Comparison of ENCODE assay signal across 29 cellular contexts in genomic region chr20:57702521-57702920, GRCh38. TPM values are rescaled to one million over a fixed set of nuclear protein-coding genes. Genes with fewer than 3 reads are reported as not detected.
DNase-seq lines count a peak whose midpoint lies in the region; ATAC-seq, FAIRE-seq and TF ChIP-seq lines count a peak whose summit lies in the region.
"Had no signal": no experiment of that assay in that cellular context is flagged by ENCODE, and none has a peak within 500 bp of the region (broad histone marks: within the 10 kb centered on the region; RNA-seq: fewer than 3 reads in every experiment).

No MANE protein-coding gene starts in this region.

- FAIRE-seq in K562 (lab: Jason Lieb, UNC), result no peak

- POLR2A ChIA-PET in OCI-LY7 (lab: Charles Lee) (interaction anchor here (0.8 to 3.1 kb wide), 4 partner anchors 11 to 23 kb away, joined by 3 to 11 read pairs (median 6); no protein-coding TSS in a partner anchor), K562 (lab: Yijun Ruan, JAX) (no interaction called here)

- intact Hi-C loops in OCI-LY7 (cut with micrococcal nuclease; ENCODE audit: unreplicated experiment) (no loop called here), K562 (cut with micrococcal nuclease) (no loop called here), prostate gland (cut with DNase I) (no loop called here), mammary epithelial cell (cut with micrococcal nuclease) (no loop called here)

- TF ChIP-seq CTCF in OCI-LY7 (conservative IDR thresholded peaks at IDR 0.05; ENCODE audit: low read length) (no peak), K562 (IDR thresholded peaks at IDR 0.05 in 2 of 3, conservative IDR thresholded peaks at IDR 0.05 in 1 of 3; ENCODE audit: insufficient read depth in 2 of 3, low read depth in 1 of 3, low read length in 3 of 3) (no peak), prostate gland (IDR thresholded peaks at IDR 0.05) (no peak), mammary epithelial cell (conservative IDR thresholded peaks at IDR 0.05 in 1 of 2, IDR thresholded peaks at IDR 0.05 in 1 of 2; ENCODE audit: extremely low read depth in 1 of 2, insufficient read depth in 1 of 2, low read depth in 1 of 2, low read length in 2 of 2) (no peak), gastroesophageal sphincter (IDR thresholded peaks at IDR 0.05) (no peak)

- peaks cover 2% of the 10 kb centered on the region for H3K9me1 ChIP-seq in K562 (ENCODE audit: control insufficient read depth, insufficient read depth, low read length)

- BruUV-seq in OCI-LY7 (replicated peaks; lab: Mats Ljungman, UMichigan), result no TSS peak
- BruUV-seq in K562 (replicated peaks; lab: Mats Ljungman, UMichigan), result no TSS peak
- BruUV-seq in mammary epithelial cell (replicated peaks; lab: Mats Ljungman, UMichigan), result no TSS peak

- ATAC-seq in K562 (no peak), gastroesophageal sphincter (no peak)
- ATAC-seq: activated CD4-positive, CD25-positive, alpha-beta regulatory T cell treated with anti-CD3 and anti-CD28 coated beads, Interleukin-2, amount 50 U/mL, for 24 hours; effector memory CD8-positive, alpha-beta T cell; left lung; sciatic nerve had no signal

- TF ChIP-seq EP300 in K562 (IDR thresholded peaks at IDR 0.05; ENCODE audit: low read length), result no peak
- no peak for TF ChIP-seq EP300 in gastroesophageal sphincter (IDR thresholded peaks at IDR 0.05)

- WGBS in K562 (ENCODE audit: insufficient coverage, low coverage, missing lambda C conversion rate), result 5% methylated on average over 6 of the region's 6 CpGs
- WGBS in prostate gland, result 73% methylated on average over 6 of the region's 6 CpGs
- WGBS in mammary epithelial cell (ENCODE audit: low coverage, missing lambda C conversion rate), result 98% methylated on average over 6 of the region's 6 CpGs
- 77 to 83% methylated on average over 3 to 5 of the region's 6 CpGs for WGBS in gastroesophageal sphincter (ENCODE audit: low coverage in 1 of 2), 2 donors

- no peak for DNase-seq in OCI-LY7 (ENCODE audit: low spot score)
- no peak for DNase-seq in K562 (ENCODE audit: extremely low read depth in 1 of 4, low spot score in 3 of 4)
- DNase-seq in prostate gland (ENCODE audit: low spot score), result no peak
- DNase-seq in mammary epithelial cell, result no peak
- DNase-seq in D341Med (ENCODE audit: low spot score), result no peak
- DNase-seq: ACHN; activated CD4-positive, alpha-beta T cell treated with anti-CD3 and anti-CD28 coated beads, Interleukin-2, amount 50 U/mL, for 48 hours; activated gamma-delta T cell treated with Interleukin-2 at 50 U/mL for 16 hours; activated naive CD8-positive, alpha-beta T cell treated with anti-CD3 and anti-CD28 coated beads, Interleukin-2, amount 10 ng/mL, durations not matched to agents 7 days and 5 days; activated T-cell treated with anti-CD3 and anti-CD28 coated beads, Interleukin-2, amount 50 U/mL, for 48 hours; BE2C; effector memory CD8-positive, alpha-beta T cell; GDM1; glutamatergic neuron; HCEC 1CT; IMR-90; left lung; mesendoderm; NCI-H1092; NCI-H446; NCI-H774; posterior cingulate gyrus had no signal

- H4K20me1 ChIP-seq in BLaER1, result peaks cover 100% of the 10 kb centered on the region
- peaks cover 24% of the 10 kb centered on the region for H4K20me1 ChIP-seq in OCI-LY7 (ENCODE audit: insufficient read depth, low read length)
- peaks cover 1% of the 10 kb centered on the region; the same call in 1 of the 2 replicates for H4K20me1 ChIP-seq in K562 (replicated peaks; ENCODE audit: control insufficient read depth, insufficient read depth, low read length)
- no peaks in the 10 kb centered on the region for H4K20me1 ChIP-seq in mammary epithelial cell (ENCODE audit: insufficient read depth, low read length)

- H3K4me1 ChIP-seq in BLaER1 (peaks cover 100% of the 10 kb centered on the region), OCI-LY7 (ENCODE audit: insufficient read depth, low read length, poor library complexity, severe bottlenecking) (peaks cover 94% of the 10 kb centered on the region), K562 (replicated peaks in 1 of 2; ENCODE audit: control insufficient read depth in 2 of 2, insufficient read depth in 2 of 2, low read length in 2 of 2) (no peaks in the 10 kb centered on the region), prostate gland (replicated peaks) (peaks cover 13% of the 10 kb centered on the region), mammary epithelial cell (ENCODE audit: insufficient read depth, low read length) (peaks cover 77% of the 10 kb centered on the region), gastroesophageal sphincter (peaks cover 0 to 65% (median 0%) of the 10 kb centered on the region in 3 donors)
- H3K4me1 ChIP-seq: BE2C had no signal

- CTCF ChIA-PET in OCI-LY7 (lab: Charles Lee; ENCODE audit: unreplicated experiment), result no interaction called here
- CTCF ChIA-PET in K562 (lab: Yijun Ruan, JAX; ENCODE audit: low intra/inter-chr PET ratio), result no interaction called here
- CTCF ChIA-PET in mammary epithelial cell (lab: Charles Lee; ENCODE audit: low non-redundant PET), result no interaction called here

- H3K36me3 ChIP-seq in BLaER1 (peaks cover 8% of the 10 kb centered on the region; the same call in 1 of the 2 replicates), OCI-LY7 (ENCODE audit: insufficient read depth, low read length) (no peaks in the 10 kb centered on the region), K562 (ENCODE audit: control insufficient read depth, insufficient read depth, low read length) (no peaks in the 10 kb centered on the region), prostate gland (no peaks in the 10 kb centered on the region), mammary epithelial cell (ENCODE audit: insufficient read depth, low read length) (peaks cover 25% of the 10 kb centered on the region), gastroesophageal sphincter (no peaks in the 10 kb centered on the region)
- H3K36me3 ChIP-seq: cardiac muscle cell, left lung, suprapubic skin had no signal

- H3K4me3 ChIP-seq in BLaER1 (peak overlapping the region; percentile 38), OCI-LY7 (ENCODE audit: low read depth, low read length, poor library complexity, severe bottlenecking) (peak overlapping the region; percentile 54), K562 (no peak overlapping the region), prostate gland (peak overlapping the region in 1 of 2 donors; percentile 78), mammary epithelial cell (replicated peaks in 1 of 3; ENCODE audit: insufficient read depth in 1 of 3, low read depth in 2 of 3, low read length in 3 of 3) (no peak overlapping the region), gastroesophageal sphincter (no peak overlapping the region)
- H3K4me3 ChIP-seq: cardiac muscle cell, left lung, suprapubic skin had no signal

- H3K27me3 ChIP-seq in BLaER1 (no peaks in the 10 kb centered on the region), K562 (ENCODE audit: control insufficient read depth in 2 of 2, insufficient read depth in 2 of 2, low read length in 2 of 2) (peaks cover 48 to 86% of the 10 kb centered on the region in 2 experiments), prostate gland (replicated peaks; ENCODE audit: insufficient read depth) (no peaks in the 10 kb centered on the region), mammary epithelial cell (ENCODE audit: insufficient read depth, low read length) (no peaks in the 10 kb centered on the region), gastroesophageal sphincter (no peaks in the 10 kb centered on the region)
- H3K27me3 ChIP-seq: ascending aorta, BE2C, cardiac muscle cell, suprapubic skin had no signal

- TF ChIP-seq POLR2A in K562 (conservative IDR thresholded peaks at IDR 0.05) (no peak), prostate gland (IDR thresholded peaks at IDR 0.05) (no peak), gastroesophageal sphincter (IDR thresholded peaks at IDR 0.05) (no peak)

- H3K9me3 ChIP-seq in BLaER1 (no peaks in the 10 kb centered on the region), OCI-LY7 (ENCODE audit: low read length) (no peaks in the 10 kb centered on the region), K562 (replicated peaks; ENCODE audit: control insufficient read depth, insufficient read depth, low read depth, low read length) (no peaks in the 10 kb centered on the region), prostate gland (no peaks in the 10 kb centered on the region), mammary epithelial cell (replicated peaks; ENCODE audit: insufficient read depth, low read length) (no peaks in the 10 kb centered on the region), gastroesophageal sphincter (no peaks in the 10 kb centered on the region)
- H3K9me3 ChIP-seq: ascending aorta, BE2C, left lung, suprapubic skin had no signal

- H3K4me2 ChIP-seq in BLaER1 (peak overlapping the region; percentile 81), OCI-LY7 (ENCODE audit: low read length) (peak overlapping the region; percentile 79), K562 (ENCODE audit: insufficient read depth, low read length) (no peak overlapping the region), mammary epithelial cell (ENCODE audit: insufficient read depth, low read depth, low read length) (no peak overlapping the region)

- in situ Hi-C loops in K562 (cut with MboI), result no loop called here
- in situ Hi-C loops in mammary epithelial cell (cut with MboI; ENCODE audit: low sequenced_read_pairs in 2 of 2), result no loop called here

- H3K9me2 ChIP-seq in OCI-LY7 (ENCODE audit: insufficient read depth, low read length), result no peaks in the 10 kb centered on the region

- no peak for TF ChIP-seq RAD21 in K562 (CRISPR knock-in tag; conservative IDR thresholded peaks at IDR 0.05 in 1 of 2, IDR thresholded peaks at IDR 0.05 in 1 of 2)

- dilution Hi-C loops in mammary epithelial cell (cut with HindIII; ENCODE audit: low sequenced_read_pairs), result no loop called here

- peak overlapping the region; percentile 61; the same call in 1 of the 2 replicates for H3K9ac ChIP-seq in BLaER1
- H3K9ac ChIP-seq in K562 (ENCODE audit: insufficient read depth in 1 of 2, low read depth in 2 of 2, low read length in 2 of 2), result no peak overlapping the region
- H3K9ac ChIP-seq in mammary epithelial cell (ENCODE audit: insufficient read depth, low read length), result no peak overlapping the region

- H3K79me2 ChIP-seq in OCI-LY7 (ENCODE audit: insufficient read depth, low read depth, low read length) (peaks cover 52% of the 10 kb centered on the region; the same call in 1 of the 2 replicates), K562 (ENCODE audit: control insufficient read depth, insufficient read depth, low read length) (no peaks in the 10 kb centered on the region), mammary epithelial cell (ENCODE audit: insufficient read depth, low read length) (peaks cover 94% of the 10 kb centered on the region)

- H3K27ac ChIP-seq in BLaER1 (peak overlapping the region; percentile 70), OCI-LY7 (ENCODE audit: low read depth, low read length, poor library complexity, severe bottlenecking) (peak overlapping the region; percentile 52), K562 (ENCODE audit: extremely low read depth, low read depth, low read length) (no peak overlapping the region), prostate gland (peak overlapping the region; percentile 98 to 99), mammary epithelial cell (ENCODE audit: insufficient read depth, low read depth, low read length) (no peak overlapping the region), gastroesophageal sphincter (no peak overlapping the region)
- H3K27ac ChIP-seq: cardiac muscle cell, left lung, suprapubic skin had no signal

- H2AFZ ChIP-seq in OCI-LY7 (ENCODE audit: low read length), result no peak overlapping the region
- no peak overlapping the region for H2AFZ ChIP-seq in K562 (ENCODE audit: low read depth, low read length)
- no peak overlapping the region for H2AFZ ChIP-seq in mammary epithelial cell (ENCODE audit: low read depth, low read length)

RNA-seq across cellular contexts. Expression of gene PMEPA1, which starts 7.3 kb away (rescaled TPM):
- total RNA-seq in OCI-LY7 (2014; rRNA removed; shearing (Covaris generic)), result 1.4 and 1.8 TPM in 2 replicates
- total RNA-seq in OCI-LY7 (2022) (3.7 and 4.3 TPM in 2 replicates), K562 (2014; rRNA removed) (not detected in 2 replicates), K562 (2014; rRNA removed; fragmentation: Illumina TruSeq; extraction: Trizol) (not detected in 2 replicates), K562 (2015; rRNA removed; fragmentation: Illumina TruSeq; extraction: Trizol) (not detected in 2 replicates), K562 (2021) (0.16 and 0.20 TPM in 2 replicates), prostate gland (100 to 1,000 TPM in 1 of 2 donors, 10 to 100 TPM in 1; 96.5 to 245 TPM), mammary epithelial cell (100 to 1,000 TPM; 100 to 108 TPM), gastroesophageal sphincter (10 to 100 TPM in 3 of 4 donors, 1 to 10 TPM in 1; 9.6 to 47.5 (median 18.9) TPM)
- total RNA-seq in K562 (2011; cell fraction: chromatin; rRNA removed; ENCODE audit: low replicate concordance), result not detected in 2 replicates
- not detected in 2 replicates for total RNA-seq in K562 (2011; cell fraction: nucleolus; rRNA removed)
- total RNA-seq in K562 (2011; cell fraction: nucleoplasm; rRNA removed), result not detected in 2 replicates
- polyA plus RNA-seq in K562 (2011; rRNA removed) (not detected in 2 replicates), K562 (2014; fragmentation: Illumina TruSeq; extraction: Trizol) (not detected in 2 replicates), K562 (2014; fragmentation: Nextera tagmentation; extraction: Ambion mirVana) (not detected), K562 (2014; rRNA removed) (not detected in 2 replicates), mammary epithelial cell (67.5 TPM)
- not detected in 2 replicates for polyA plus RNA-seq in K562 (2011; cell fraction: cytosol; rRNA removed)
- not detected in 2 replicates for polyA plus RNA-seq in K562 (2011; cell fraction: nucleus; rRNA removed)
- 0.03 TPM in 1 of 2 replicates, not detected in the other for polyA plus RNA-seq in K562 (2012)
- not detected in 2 replicates for polyA minus RNA-seq in K562 (2011; rRNA and poly(A)+ RNA removed)
- polyA minus RNA-seq in K562 (2011; cell fraction: cytosol; rRNA and poly(A)+ RNA removed), result not detected in 2 replicates
- not detected in 2 replicates for polyA minus RNA-seq in K562 (2011; cell fraction: nucleus; rRNA and poly(A)+ RNA removed)
- polyA minus RNA-seq in mammary epithelial cell, result 51.3 TPM

Comparison
In these comparisons a context has a peak if more than half of its experiments do, and no peak if none do; other contexts are left out.
1. H3K27ac ChIP-seq: peak in BLaER1 (single experiment), OCI-LY7 (single experiment) and prostate gland (2 of 2); none in K562 (single experiment), mammary epithelial cell (single experiment) and gastroesophageal sphincter (0 of 4).
2. H3K4me2 ChIP-seq: peak in BLaER1 (single experiment) and OCI-LY7 (single experiment); none in K562 (single experiment) and mammary epithelial cell (single experiment).
3. H3K4me3 ChIP-seq: peak in BLaER1 (single experiment) and OCI-LY7 (single experiment); none in K562 (single experiment), mammary epithelial cell (0 of 3) and gastroesophageal sphincter (0 of 2).